In the genomic region with DNA sequence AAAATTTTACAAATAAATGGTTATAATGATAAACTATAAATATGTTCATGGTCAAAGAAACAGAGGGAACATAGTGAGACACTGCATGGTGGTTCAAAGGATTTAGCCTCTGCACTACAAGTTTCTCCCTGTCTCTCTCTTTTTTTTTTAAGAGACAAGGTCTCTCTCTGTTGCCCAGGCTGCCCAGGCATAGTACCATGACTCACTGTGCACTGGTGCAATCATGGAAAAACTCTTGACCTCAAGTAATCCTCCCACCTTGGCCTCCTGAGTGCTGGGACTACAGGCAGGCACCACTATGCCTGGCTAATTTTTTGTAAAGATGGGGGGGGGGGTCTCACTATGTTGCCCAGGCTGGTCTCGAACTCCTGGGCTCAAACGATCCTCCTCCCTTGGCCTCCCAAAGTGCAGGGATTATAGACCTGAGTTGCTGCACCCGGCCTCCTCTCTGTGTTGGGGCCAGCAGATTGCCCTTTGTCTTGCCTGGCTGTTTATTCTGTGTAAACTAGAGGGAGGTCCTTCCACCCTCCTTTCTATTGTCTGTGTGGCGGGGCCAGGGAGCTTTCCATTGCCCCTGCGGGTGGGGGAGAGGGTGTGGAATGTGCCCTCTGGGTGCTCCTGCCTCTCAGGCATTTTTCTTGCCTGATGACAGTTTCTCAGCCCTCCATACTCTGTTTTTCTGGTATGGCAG, we compare ENCODE assay signal across 11 cellular contexts. TPM values are rescaled to one million over a fixed set of nuclear protein-coding genes. Genes with fewer than 3 reads are reported as not detected.
DNase-seq lines count a peak whose midpoint lies in the region; ATAC-seq and TF ChIP-seq lines count a peak whose summit lies in the region.
"Had no signal": no experiment of that assay in that cellular context is flagged by ENCODE, and none has a peak within 500 bp of the region (broad histone marks: within the 10 kb centered on the region; RNA-seq: fewer than 3 reads in every experiment).

No MANE protein-coding gene starts in this region.

- no peak overlapping the region for H3K4me3 Mint-ChIP-seq in MCF 10A (ENCODE audit: unreplicated experiment)
- H3K4me3 Mint-ChIP-seq in activated CD8-positive, alpha-beta T cell treated with anti-CD3 and anti-CD28 coated beads, Interleukin-2, amount 10 ng/mL, durations not matched to agents 7 days and 5 days: no peak overlapping the region
- H3K4me3 Mint-ChIP-seq: CD14-positive monocyte, neural crest cell had no signal

- H3K9me3 ChIP-seq in breast epithelium: no peaks in the 10 kb centered on the region
- H3K9me3 ChIP-seq: gastrocnemius medialis had no signal

- no peaks in the 10 kb centered on the region for H3K27me3 Mint-ChIP-seq in MCF 10A (ENCODE audit: insufficient read depth, unreplicated experiment)
- no peaks in the 10 kb centered on the region for H3K27me3 Mint-ChIP-seq in activated CD8-positive, alpha-beta T cell treated with anti-CD3 and anti-CD28 coated beads, Interleukin-2, amount 10 ng/mL, durations not matched to agents 7 days and 5 days (ENCODE audit: low read depth)

- CTCF ChIA-PET in MCF 10A (lab: Yijun Ruan, JAX): interaction anchor here (0.6 to 1.0 kb wide), 3 partner anchors 19 to 389 kb away, joined by 3 read pairs; no protein-coding TSS in a partner anchor
- CTCF ChIA-PET in activated CD8-positive, alpha-beta T cell treated with anti-CD3 and anti-CD28 coated beads, Interleukin-2, amount 10 ng/mL, durations not matched to agents 7 days and 5 days (lab: Charles Lee): interaction anchor here (0.7 kb wide), 1 partner anchor 20 kb away, joined by 3 read pairs; no protein-coding TSS in a partner anchor

- H3K9me3 Mint-ChIP-seq in MCF 10A (ENCODE audit: unreplicated experiment): no peaks in the 10 kb centered on the region
- no peaks in the 10 kb centered on the region for H3K9me3 Mint-ChIP-seq in activated CD8-positive, alpha-beta T cell treated with anti-CD3 and anti-CD28 coated beads, Interleukin-2, amount 10 ng/mL, durations not matched to agents 7 days and 5 days (ENCODE audit: insufficient read depth)
- H3K9me3 Mint-ChIP-seq: CD14-positive monocyte, neural crest cell had no signal

- DNase-seq in MCF 10A (ENCODE audit: unreplicated experiment) (peak; percentile 71), breast epithelium (ENCODE audit: low spot score in 2 of 2) (no peak), iPS-NIHi11 (ENCODE audit: low spot score) (peak; percentile 62), dedifferentiated amniotic fluid mesenchymal stem cell (ENCODE audit: extremely low spot score) (no peak), pons (ENCODE audit: low spot score) (no peak)
- DNase-seq in activated CD8-positive, alpha-beta T cell treated with anti-CD3 and anti-CD28 coated beads, Interleukin-2, amount 10 ng/mL, durations not matched to agents 7 days and 5 days: no peak
- DNase-seq: gastrocnemius medialis had no signal

- H3K4me1 ChIP-seq in breast epithelium: no peaks in the 10 kb centered on the region
- H3K4me1 ChIP-seq: gastrocnemius medialis had no signal

- H3K4me3 ChIP-seq in breast epithelium: no peak overlapping the region
- H3K4me3 ChIP-seq: gastrocnemius medialis had no signal

- H3K27ac ChIP-seq in breast epithelium: no peak overlapping the region

- H3K27me3 ChIP-seq in breast epithelium: no peaks in the 10 kb centered on the region
- H3K27me3 ChIP-seq: gastrocnemius medialis had no signal

- no TSS peak for BruUV-seq in MCF 10A (replicated peaks; lab: Mats Ljungman, UMichigan)

- POLR2A ChIA-PET in MCF 10A (lab: Yijun Ruan, JAX): no interaction called here
- POLR2A ChIA-PET in activated CD8-positive, alpha-beta T cell treated with anti-CD3 and anti-CD28 coated beads, Interleukin-2, amount 10 ng/mL, durations not matched to agents 7 days and 5 days (lab: Charles Lee): interaction anchor here (1.0 kb wide), 1 partner anchor 23 kb away, joined by 3 read pairs; no protein-coding TSS in a partner anchor

- H3K27ac Mint-ChIP-seq in MCF 10A (ENCODE audit: low read depth, unreplicated experiment): peak overlapping the region; percentile 35
- H3K27ac Mint-ChIP-seq in activated CD8-positive, alpha-beta T cell treated with anti-CD3 and anti-CD28 coated beads, Interleukin-2, amount 10 ng/mL, durations not matched to agents 7 days and 5 days: peak overlapping the region; percentile 49

- no peak for TF ChIP-seq POLR2A in breast epithelium (IDR thresholded peaks at IDR 0.05)

- peaks cover 4% of the 10 kb centered on the region for H3K4me1 Mint-ChIP-seq in MCF 10A (ENCODE audit: insufficient read depth, unreplicated experiment)
- peaks cover 46% of the 10 kb centered on the region for H3K4me1 Mint-ChIP-seq in activated CD8-positive, alpha-beta T cell treated with anti-CD3 and anti-CD28 coated beads, Interleukin-2, amount 10 ng/mL, durations not matched to agents 7 days and 5 days (ENCODE audit: low read depth)
- H3K4me1 Mint-ChIP-seq: CD14-positive monocyte had no signal

- no peak for ATAC-seq in activated CD8-positive, alpha-beta T cell treated with anti-CD3 and anti-CD28 coated beads, Interleukin-2, amount 10 ng/mL, durations not matched to agents 7 days and 5 days
- no peak for ATAC-seq in GM21526 (IDR thresholded peaks at IDR 0.05; ENCODE audit: low FRiP score, unreplicated experiment)
- no peak for ATAC-seq in HG02571 (IDR thresholded peaks at IDR 0.05; ENCODE audit: unreplicated experiment)
- ATAC-seq: gastrocnemius medialis had no signal

- H3K36me3 Mint-ChIP-seq in MCF 10A (ENCODE audit: insufficient read depth, unreplicated experiment): peaks cover 70% of the 10 kb centered on the region
- peaks cover 57% of the 10 kb centered on the region for H3K36me3 Mint-ChIP-seq in activated CD8-positive, alpha-beta T cell treated with anti-CD3 and anti-CD28 coated beads, Interleukin-2, amount 10 ng/mL, durations not matched to agents 7 days and 5 days (ENCODE audit: low read depth)

- intact Hi-C loops in MCF 10A (cut with micrococcal nuclease) (no loop called here), breast epithelium (cut with DNase I; ENCODE audit: low total_unique reads) (no loop called here)

- TF ChIP-seq CTCF in MCF 10A (IDR thresholded peaks at IDR 0.05; ENCODE audit: unreplicated experiment): no peak
- no peak for TF ChIP-seq CTCF in breast epithelium (IDR thresholded peaks at IDR 0.05)

- H3K36me3 ChIP-seq in breast epithelium: no peaks in the 10 kb centered on the region

RNA-seq across cellular contexts. Expression of gene MTHFD1, which starts 22.1 kb away (rescaled TPM):
- total RNA-seq in MCF 10A (2022) (57.6 and 72.7 TPM in 2 replicates), breast epithelium (100 to 1,000 TPM in 1 of 3 donors, 10 to 100 TPM in 2; 48.5 to 126 (median 50.3) TPM)
- total RNA-seq in activated CD8-positive, alpha-beta T cell treated with anti-CD3 and anti-CD28 coated beads, Interleukin-2, amount 10 ng/mL, durations not matched to agents 7 days and 5 days: 100 to 1,000 TPM; 231 to 238 TPM

RNA-seq across cellular contexts. Expression of gene AKAP5, which starts 55.1 kb away (rescaled TPM):
- total RNA-seq in MCF 10A (2022) (0.14 and 0.22 TPM in 2 replicates), breast epithelium (1 to 10 TPM in 1 of 3 donors, under 1 TPM in 2; 0.96 to 1.2 (median 0.98) TPM)
- total RNA-seq in activated CD8-positive, alpha-beta T cell treated with anti-CD3 and anti-CD28 coated beads, Interleukin-2, amount 10 ng/mL, durations not matched to agents 7 days and 5 days: 1 to 10 TPM; 1.9 to 2.1 TPM

Comparison
In these comparisons a context has a peak if more than half of its experiments do, and no peak if none do; other contexts are left out.
1. DNase-seq: peak in MCF 10A (single experiment) and iPS-NIHi11 (single experiment); none in breast epithelium (0 of 2), activated CD8-positive, alpha-beta T cell treated with anti-CD3 and anti-CD28 coated beads, Interleukin-2, amount 10 ng/mL, durations not matched to agents 7 days and 5 days (single experiment), dedifferentiated amniotic fluid mesenchymal stem cell (single experiment) and pons (single experiment).